17 cellular contexts compared by ENCODE assay signal in the genomic region with DNA sequence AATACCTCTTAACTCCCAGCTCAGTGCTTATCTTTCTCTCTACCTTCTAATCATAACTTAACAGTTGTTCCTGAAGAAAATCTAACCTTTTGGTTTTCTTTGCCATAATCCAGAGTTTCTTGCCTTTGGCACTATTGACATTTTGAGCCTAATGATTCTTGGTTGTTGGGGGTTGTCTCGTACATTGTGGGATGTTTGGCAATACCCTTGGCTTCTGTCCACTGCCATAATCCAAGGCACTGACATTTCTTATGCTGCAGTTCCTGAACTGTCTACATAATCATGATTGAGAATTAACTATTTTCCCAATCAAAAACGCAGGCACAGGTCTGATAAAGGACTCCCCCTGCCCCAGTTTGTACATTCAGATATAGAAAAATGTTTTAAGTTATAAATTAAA.
"Had no signal": no experiment of that assay in that cellular context is flagged by ENCODE, and none has a peak within 500 bp of the region (broad histone marks: within the 10 kb centered on the region; RNA-seq: fewer than 3 reads in every experiment).

No MANE protein-coding gene starts in this region.

- H3K4me3 ChIP-seq: esophagus muscularis mucosa, psoas muscle, right atrium auricular region, spleen, testis, tibial nerve, upper lobe of right lung, vagina had no signal

- ATAC-seq: effector memory CD8-positive, alpha-beta T cell; foreskin keratinocyte; left colon; naive thymus-derived CD4-positive, alpha-beta T cell; psoas muscle; stimulated activated memory B cell treated with anti-CD40 and anti-IgM and Interleukin-4, amounts not matched to agents 10 μg/mL and 1 μg/mL and 100 μg/mL, for 72 hours; upper lobe of right lung had no signal

- DNase-seq: effector memory CD8-positive, alpha-beta T cell; foreskin keratinocyte; left colon; naive thymus-derived CD4-positive, alpha-beta T cell; nephron progenitor cell; psoas muscle; spleen; stimulated activated CD4-positive, alpha-beta T cell treated with anti-CD3 and anti-CD28 coated beads, Interleukin-15, amount 100 ng/mL, for 24 hours; stimulated activated CD4-positive, alpha-beta T cell treated with anti-CD3 and anti-CD28 coated beads, Interleukin-1b, Interleukin-23, amount 100 ng/mL, for 48 hours; stimulated activated CD4-positive, alpha-beta T cell treated with anti-CD3 and anti-CD28 coated beads, Interleukin-4, amount 100 ng/mL, for 24 hours; testis; upper lobe of right lung had no signal
